In the genomic region with DNA sequence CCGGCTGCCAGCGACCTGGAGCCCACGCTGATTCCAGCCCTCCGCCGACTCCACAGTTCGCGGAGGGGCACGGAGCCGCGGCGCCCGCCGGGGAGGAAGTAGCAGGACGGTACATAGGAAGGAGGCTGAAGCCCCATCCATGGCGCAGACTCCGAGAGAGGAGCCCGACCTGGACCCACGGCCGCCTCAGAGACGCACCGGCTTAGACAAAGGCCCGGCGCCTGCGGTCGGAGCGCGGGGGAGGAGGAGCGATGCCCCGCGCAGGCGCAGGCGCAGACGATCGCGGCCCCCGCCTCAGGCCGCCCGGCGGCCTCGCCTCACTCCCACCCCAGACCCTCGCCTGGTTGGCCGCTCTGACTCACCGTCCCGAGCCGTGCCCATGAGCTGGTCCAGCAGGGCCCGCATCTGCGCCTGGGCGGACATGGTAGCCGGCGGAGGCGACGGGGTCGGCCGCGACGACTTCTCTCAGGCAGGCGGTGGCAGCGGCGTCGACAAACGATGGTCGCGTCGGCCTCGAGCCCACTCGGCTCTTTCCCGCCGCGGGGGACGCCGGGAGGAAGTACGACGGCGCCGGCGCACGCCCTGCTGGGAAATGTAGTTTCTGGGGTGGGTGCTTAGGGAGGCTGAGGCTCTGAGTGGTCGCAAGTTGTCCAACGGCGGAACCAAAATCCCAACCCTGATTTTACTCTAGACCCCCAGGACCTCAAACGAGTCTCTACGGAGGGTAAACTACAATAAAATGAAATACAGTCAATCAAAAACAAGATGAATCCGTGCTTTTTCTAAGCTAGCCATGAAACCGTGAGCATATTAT, we compare ENCODE assay signal across 8 cellular contexts. TPM values are rescaled to one million over a fixed set of nuclear protein-coding genes. Genes with fewer than 3 reads are reported as not detected.
DNase-seq lines count a peak whose midpoint lies in the region; ATAC-seq, FAIRE-seq and TF ChIP-seq lines count a peak whose summit lies in the region.

A gene with protein sequence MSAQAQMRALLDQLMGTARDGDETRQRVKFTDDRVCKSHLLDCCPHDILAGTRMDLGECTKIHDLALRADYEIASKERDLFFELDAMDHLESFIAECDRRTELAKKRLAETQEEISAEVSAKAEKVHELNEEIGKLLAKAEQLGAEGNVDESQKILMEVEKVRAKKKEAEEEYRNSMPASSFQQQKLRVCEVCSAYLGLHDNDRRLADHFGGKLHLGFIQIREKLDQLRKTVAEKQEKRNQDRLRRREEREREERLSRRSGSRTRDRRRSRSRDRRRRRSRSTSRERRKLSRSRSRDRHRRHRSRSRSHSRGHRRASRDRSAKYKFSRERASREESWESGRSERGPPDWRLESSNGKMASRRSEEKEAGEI (minus strand): TSS at position 533 of the 814 bp plus-strand sequence. CDS start 110 bp downstream, at position 423.

- peak within 1 kb of the TSS; percentile 87 for H3K18ac ChIP-seq in IMR-90 (ENCODE audit: low read depth, low read length)

- DNase-seq in D721Med (ENCODE audit: insufficient read length, low spot score) (peak; percentile 88), IMR-90 (peak; percentile 80), PC-3 (peak; percentile 81), activated T-cell treated with anti-CD3 and anti-CD28 coated beads for 48 hours (ENCODE audit: low read depth) (peak; percentile 87), epithelial cell of prostate (ENCODE audit: low read depth, low spot score) (no peak), mucosa of descending colon (peak; percentile 90 to 91 (median 91))
- DNase-seq in stimulated activated CD8-positive, alpha-beta memory T cell treated with anti-CD3 and anti-CD28 coated beads, Interleukin-4, amount 100 ng/mL, for 24 hours (ENCODE audit: low read depth): peak; percentile 83

- peak within 1 kb of the TSS; percentile 94 for H3K56ac ChIP-seq in IMR-90 (ENCODE audit: extremely low read depth, insufficient read depth, low read length)

- H3F3A ChIP-seq in PC-3 (ENCODE audit: low read length, unreplicated experiment): no peaks in the 10 kb centered on the region

- H2BK20ac ChIP-seq in IMR-90 (ENCODE audit: low read depth, low read length): no peak within 1 kb of the TSS

- no peak for TF ChIP-seq RAD21 in IMR-90 (IDR thresholded peaks at IDR 0.05; ENCODE audit: low read length)

- BruUV-seq in IMR-90 (replicated peaks; lab: Mats Ljungman, UMichigan) (no TSS peak), PC-3 (replicated peaks; lab: Mats Ljungman, UMichigan) (TSS peak; percentile 50)

- peaks cover 9% of the 10 kb centered on the region; the same call in 1 of the 2 replicates for H3K9me1 ChIP-seq in IMR-90 (ENCODE audit: insufficient read depth, low read length)

- H2AK9ac ChIP-seq in IMR-90 (replicated peaks; ENCODE audit: low read depth, low read length, poor library complexity): peak within 1 kb of the TSS; percentile 99

- H3K9ac ChIP-seq in IMR-90 (ENCODE audit: low read depth, low read length): peak within 1 kb of the TSS; percentile 97
- peak within 1 kb of the TSS; percentile 96 for H3K9ac ChIP-seq in PC-3 (ENCODE audit: low read length)

- peaks cover 17% of the 10 kb centered on the region for H3K36me3 ChIP-seq in IMR-90 (ENCODE audit: control insufficient read depth, insufficient read depth, low read length)
- H3K36me3 ChIP-seq in PC-3 (ENCODE audit: low read depth, low read length): peaks cover 25% of the 10 kb centered on the region
- H3K36me3 ChIP-seq in mucosa of descending colon (ENCODE audit: low read depth): no peaks in the 10 kb centered on the region

- CTCF ChIA-PET in IMR-90 (lab: Yijun Ruan, JAX) (interaction anchor here (1.2 kb wide), 1 partner anchor 133 kb away, joined by 4 read pairs; no protein-coding TSS in a partner anchor), PC-3 (lab: Charles Lee) (interaction anchor here (0.9 kb wide), 1 partner anchor 122 kb away, joined by 3 read pairs; no protein-coding TSS in a partner anchor)

- peak within 1 kb of the TSS; percentile 87 for H3K4me3 ChIP-seq in IMR-90 (ENCODE audit: insufficient read depth, low read depth, low read length)
- H3K4me3 ChIP-seq in PC-3 (ENCODE audit: low read length): peak within 1 kb of the TSS; percentile 99
- H3K4me3 ChIP-seq in mucosa of descending colon: peak within 1 kb of the TSS; percentile 57

- H3K4me1 ChIP-seq in IMR-90 (ENCODE audit: control insufficient read depth, insufficient read depth, low read length) (no peaks in the 10 kb centered on the region), PC-3 (ENCODE audit: insufficient read depth, low read length) (peaks cover 25% of the 10 kb centered on the region), mucosa of descending colon (ENCODE audit: low read depth) (peaks cover 11% of the 10 kb centered on the region)

- no peak for FAIRE-seq in D721Med (lab: Jason Lieb, UNC)

- peak within 1 kb of the TSS; percentile 97 for H4K5ac ChIP-seq in IMR-90 (ENCODE audit: low read depth, low read length)

- peak within 1 kb of the TSS; percentile 99 for H2BK5ac ChIP-seq in IMR-90 (ENCODE audit: low read depth, low read length, poor library complexity, severe bottlenecking)

- H3K4me2 ChIP-seq in IMR-90 (ENCODE audit: low read depth, low read length): peak within 1 kb of the TSS; percentile 93
- peak within 1 kb of the TSS; percentile 91 for H3K4me2 ChIP-seq in PC-3 (ENCODE audit: low read length)

- H4K8ac ChIP-seq in IMR-90 (ENCODE audit: low read depth in 2 of 2, low read length in 2 of 2): peak within 1 kb of the TSS; percentile 48 to 99

- peak within 1 kb of the TSS; percentile 100 for H2AFZ ChIP-seq in IMR-90 (replicated peaks; ENCODE audit: low read length, poor library complexity)
- peak within 1 kb of the TSS; percentile 86 for H2AFZ ChIP-seq in PC-3 (ENCODE audit: low read length)

- TF ChIP-seq POLR2A in IMR-90 (IDR thresholded peaks at IDR 0.05; ENCODE audit: low read depth, low read length): peak; percentile 96

- in situ Hi-C loops in IMR-90 (cut with MboI; ENCODE audit: low sequenced_read_pairs): no loop called here

- POLR2A ChIA-PET in IMR-90 (lab: Charles Lee; ENCODE audit: unreplicated experiment) (interaction anchor here (0.6 kb wide), 1 partner anchor 173 kb away, joined by 3 read pairs; no protein-coding TSS in a partner anchor), PC-3 (lab: Charles Lee; ENCODE audit: unreplicated experiment) (interaction anchor here (0.6 kb wide), 1 partner anchor 123 kb away, joined by 3 read pairs; a partner anchor contains a TSS)

- peak within 1 kb of the TSS; percentile 97 for H4K91ac ChIP-seq in IMR-90 (ENCODE audit: insufficient read depth, low read depth, low read length)

- H2BK120ac ChIP-seq in IMR-90 (ENCODE audit: low read depth, low read length): peak within 1 kb of the TSS; percentile 84

- H4K20me1 ChIP-seq in IMR-90 (ENCODE audit: insufficient read depth, low read length) (peaks cover 43% of the 10 kb centered on the region), PC-3 (ENCODE audit: low read length) (peaks cover 28% of the 10 kb centered on the region)

- H3K23ac ChIP-seq in IMR-90 (ENCODE audit: low read depth, low read length): peak within 1 kb of the TSS; percentile 95

- intact Hi-C loops in IMR-90 (cut with micrococcal nuclease): no loop called here
- intact Hi-C loops in PC-3 (cut with micrococcal nuclease): no loop called here
- intact Hi-C loops in mucosa of descending colon (cut with DNase I, micrococcal nuclease): no loop called here

- H3K9me2 ChIP-seq in PC-3 (replicated peaks; ENCODE audit: low read length): no peaks in the 10 kb centered on the region

- ATAC-seq in GM21526 (IDR thresholded peaks at IDR 0.05; ENCODE audit: low FRiP score, unreplicated experiment): peak; percentile 68
- peak; percentile 97 for ATAC-seq in IMR-90 (ENCODE audit: low read depth)
- ATAC-seq in PC-3: peak; percentile 91
- ATAC-seq in mucosa of descending colon: peak; percentile 95

- H3K27me3 ChIP-seq in IMR-90 (ENCODE audit: control insufficient read depth, insufficient read depth, low read length): no peaks in the 10 kb centered on the region
- no peaks in the 10 kb centered on the region for H3K27me3 ChIP-seq in PC-3 (ENCODE audit: low read length)

- H3K79me2 ChIP-seq in PC-3 (ENCODE audit: low read length): peaks cover 43% of the 10 kb centered on the region

- peak within 1 kb of the TSS; percentile 95 for H2AK5ac ChIP-seq in IMR-90 (ENCODE audit: low read depth, low read length)

- WGBS in IMR-90 (ENCODE audit: extremely low coverage in 2 of 2, insufficient read length in 1 of 2), 2 experiments: 1% methylated on average over 12 of the region's 84 CpGs; no CpG with 5 or more reads in 1 of the 2 experiments

- peak within 1 kb of the TSS; percentile 97 for H3K27ac ChIP-seq in IMR-90 (ENCODE audit: insufficient read depth, low read length)
- H3K27ac ChIP-seq in PC-3 (ENCODE audit: low read length): peak within 1 kb of the TSS; percentile 59
- peak within 1 kb of the TSS; percentile 83 for H3K27ac ChIP-seq in epithelial cell of prostate

- no peak within 1 kb of the TSS; the same call in 2 of the 3 replicates for H2BK15ac ChIP-seq in IMR-90 (ENCODE audit: low read depth, low read length)

- H3K4ac ChIP-seq in IMR-90 (ENCODE audit: low read depth, low read length): peak within 1 kb of the TSS; percentile 100

- dilution Hi-C loops in IMR-90 (cut with HindIII; ENCODE audit: low sequenced_read_pairs, unreplicated experiment): no loop called here

- no peaks in the 10 kb centered on the region for H3K9me3 ChIP-seq in IMR-90 (ENCODE audit: control insufficient read depth, insufficient read depth, low read length)
- H3K9me3 ChIP-seq in PC-3 (ENCODE audit: low read length): no peaks in the 10 kb centered on the region
- no peaks in the 10 kb centered on the region for H3K9me3 ChIP-seq in mucosa of descending colon

- TF ChIP-seq CTCF in D721Med (IDR thresholded peaks at IDR 0.05; ENCODE audit: insufficient read depth, missing control alignments): no peak
- TF ChIP-seq CTCF in IMR-90 (conservative IDR thresholded peaks at IDR 0.05; ENCODE audit: low read depth, low read length): no peak
- no peak for TF ChIP-seq CTCF in PC-3 (conservative IDR thresholded peaks at IDR 0.05; ENCODE audit: low read depth, low read length)
- TF ChIP-seq CTCF in mucosa of descending colon (IDR thresholded peaks at IDR 0.05): no peak

- peaks cover 10 to 43% of the 10 kb centered on the region in 2 experiments; a peak in 3 of 4 replicates for H3K79me1 ChIP-seq in IMR-90 (ENCODE audit: low read depth in 1 of 2, low read length in 2 of 2)

- H3K14ac ChIP-seq in IMR-90 (replicated peaks; ENCODE audit: low read depth, low read length): peak within 1 kb of the TSS; percentile 100

TF ChIP-seq in IMR-90, 13 proteins besides CTCF, POLR2A, EP300 and RAD21 (continues in another document):
- TF ChIP-seq NFE2L2 (IDR thresholded peaks at IDR 0.05; ENCODE audit: low read depth, low read length): no peak

RNA-seq across cellular contexts. Expression of the gene that starts here (rescaled TPM):
- total RNA-seq in IMR-90 (2012; rRNA removed) (21.5 and 33.3 TPM in 2 replicates), PC-3 (2014; rRNA removed) (46.0 and 61.9 TPM in 2 replicates), mucosa of descending colon (10 to 100 TPM; 47.8 to 86.8 (median 67.2) TPM)
- polyA plus RNA-seq in IMR-90 (2012; rRNA removed): 52.8 and 55.6 TPM in 2 replicates
- polyA plus RNA-seq in IMR-90 (2012; cell fraction: cytosol; rRNA removed): 31.3 and 67.0 TPM in 2 replicates
- 330 and 479 TPM in 2 replicates for polyA plus RNA-seq in IMR-90 (2012; cell fraction: nucleus; rRNA removed; ENCODE audit: low replicate concordance)
